Comparison of ENCODE assay signal across 1 cellular context in the genomic region with DNA sequence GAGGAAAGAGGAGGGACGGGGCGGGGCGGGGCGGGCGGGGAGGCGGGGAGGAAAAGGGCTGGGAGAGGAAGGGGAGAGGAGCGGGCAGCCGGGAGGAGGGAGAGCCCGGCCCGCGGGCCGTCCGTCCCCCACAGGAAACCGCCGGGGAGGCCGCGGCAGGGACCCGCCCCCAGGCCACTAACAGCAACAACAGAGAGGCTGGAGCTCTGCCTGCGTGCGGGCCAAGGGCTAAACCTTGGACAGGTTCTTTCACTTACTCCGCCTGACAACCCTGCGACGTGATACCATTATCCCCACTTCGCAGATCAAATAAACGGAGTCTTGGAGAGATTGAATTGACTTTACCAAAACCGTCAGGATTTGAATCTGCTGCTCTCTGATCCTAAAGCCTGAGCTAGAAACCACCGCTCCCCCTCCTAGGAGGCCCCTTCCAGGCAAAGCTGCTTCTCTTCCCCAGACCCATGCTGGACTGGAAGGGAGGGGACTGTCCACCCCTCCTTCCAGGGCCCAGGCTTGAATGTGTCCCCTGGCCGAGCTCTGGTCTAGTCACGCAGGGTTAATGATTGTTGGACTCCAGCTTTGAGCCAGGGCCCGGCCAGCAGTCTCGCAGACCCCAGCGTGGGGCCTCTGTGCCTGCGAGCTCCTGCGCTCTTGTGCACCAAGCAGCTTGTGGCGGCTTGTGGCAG.
TF ChIP-seq lines count a peak whose summit lies in the region.

TSS of gene EVA1B (minus strand) at position 10 of the 686 bp plus-strand sequence. CDS start 608 bp downstream, outside the sequence.

TF ChIP-seq in HepG2, 621 proteins besides CTCF, POLR2A, EP300 and RAD21 (continued from another document):
- TF ChIP-seq ZNF687 (CRISPR knock-in tag; IDR thresholded peaks at IDR 0.05) (peak; percentile 83), ZZZ3 (CRISPR knock-in tag; IDR thresholded peaks at IDR 0.05; ENCODE audit: borderline replicate concordance) (no peak), ZNF589 (CRISPR knock-in tag; conservative IDR thresholded peaks at IDR 0.05) (no peak), HMG20B (CRISPR knock-in tag; conservative IDR thresholded peaks at IDR 0.05) (no peak; the same call in 1 of the 2 replicates), KMT2B (CRISPR knock-in tag; IDR thresholded peaks at IDR 0.05) (peak; percentile 56), ZNF33A (CRISPR knock-in tag; IDR thresholded peaks at IDR 0.05; ENCODE audit: borderline replicate concordance) (no peak)
- TF ChIP-seq, protein P1, sequence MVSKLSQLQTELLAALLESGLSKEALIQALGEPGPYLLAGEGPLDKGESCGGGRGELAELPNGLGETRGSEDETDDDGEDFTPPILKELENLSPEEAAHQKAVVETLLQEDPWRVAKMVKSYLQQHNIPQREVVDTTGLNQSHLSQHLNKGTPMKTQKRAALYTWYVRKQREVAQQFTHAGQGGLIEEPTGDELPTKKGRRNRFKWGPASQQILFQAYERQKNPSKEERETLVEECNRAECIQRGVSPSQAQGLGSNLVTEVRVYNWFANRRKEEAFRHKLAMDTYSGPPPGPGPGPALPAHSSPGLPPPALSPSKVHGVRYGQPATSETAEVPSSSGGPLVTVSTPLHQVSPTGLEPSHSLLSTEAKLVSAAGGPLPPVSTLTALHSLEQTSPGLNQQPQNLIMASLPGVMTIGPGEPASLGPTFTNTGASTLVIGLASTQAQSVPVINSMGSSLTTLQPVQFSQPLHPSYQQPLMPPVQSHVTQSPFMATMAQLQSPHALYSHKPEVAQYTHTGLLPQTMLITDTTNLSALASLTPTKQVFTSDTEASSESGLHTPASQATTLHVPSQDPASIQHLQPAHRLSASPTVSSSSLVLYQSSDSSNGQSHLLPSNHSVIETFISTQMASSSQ (IDR thresholded peaks at IDR 0.05; ENCODE audit: low read depth) = peak; percentile 89
- TF ChIP-seq, protein P1 (CRISPR knock-in tag; IDR thresholded peaks at IDR 0.05; ENCODE audit: borderline replicate concordance) = peak; percentile 97
- TF ChIP-seq, protein P2, sequence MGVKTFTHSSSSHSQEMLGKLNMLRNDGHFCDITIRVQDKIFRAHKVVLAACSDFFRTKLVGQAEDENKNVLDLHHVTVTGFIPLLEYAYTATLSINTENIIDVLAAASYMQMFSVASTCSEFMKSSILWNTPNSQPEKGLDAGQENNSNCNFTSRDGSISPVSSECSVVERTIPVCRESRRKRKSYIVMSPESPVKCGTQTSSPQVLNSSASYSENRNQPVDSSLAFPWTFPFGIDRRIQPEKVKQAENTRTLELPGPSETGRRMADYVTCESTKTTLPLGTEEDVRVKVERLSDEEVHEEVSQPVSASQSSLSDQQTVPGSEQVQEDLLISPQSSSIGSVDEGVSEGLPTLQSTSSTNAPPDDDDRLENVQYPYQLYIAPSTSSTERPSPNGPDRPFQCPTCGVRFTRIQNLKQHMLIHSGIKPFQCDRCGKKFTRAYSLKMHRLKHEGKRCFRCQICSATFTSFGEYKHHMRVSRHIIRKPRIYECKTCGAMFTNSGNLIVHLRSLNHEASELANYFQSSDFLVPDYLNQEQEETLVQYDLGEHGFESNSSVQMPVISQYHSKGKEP (CRISPR knock-in tag; IDR thresholded peaks at IDR 0.05) = 0 out of 2 replicates have a peak, but pooled peaks have one; percentile 39
- TF ChIP-seq, protein P3, sequence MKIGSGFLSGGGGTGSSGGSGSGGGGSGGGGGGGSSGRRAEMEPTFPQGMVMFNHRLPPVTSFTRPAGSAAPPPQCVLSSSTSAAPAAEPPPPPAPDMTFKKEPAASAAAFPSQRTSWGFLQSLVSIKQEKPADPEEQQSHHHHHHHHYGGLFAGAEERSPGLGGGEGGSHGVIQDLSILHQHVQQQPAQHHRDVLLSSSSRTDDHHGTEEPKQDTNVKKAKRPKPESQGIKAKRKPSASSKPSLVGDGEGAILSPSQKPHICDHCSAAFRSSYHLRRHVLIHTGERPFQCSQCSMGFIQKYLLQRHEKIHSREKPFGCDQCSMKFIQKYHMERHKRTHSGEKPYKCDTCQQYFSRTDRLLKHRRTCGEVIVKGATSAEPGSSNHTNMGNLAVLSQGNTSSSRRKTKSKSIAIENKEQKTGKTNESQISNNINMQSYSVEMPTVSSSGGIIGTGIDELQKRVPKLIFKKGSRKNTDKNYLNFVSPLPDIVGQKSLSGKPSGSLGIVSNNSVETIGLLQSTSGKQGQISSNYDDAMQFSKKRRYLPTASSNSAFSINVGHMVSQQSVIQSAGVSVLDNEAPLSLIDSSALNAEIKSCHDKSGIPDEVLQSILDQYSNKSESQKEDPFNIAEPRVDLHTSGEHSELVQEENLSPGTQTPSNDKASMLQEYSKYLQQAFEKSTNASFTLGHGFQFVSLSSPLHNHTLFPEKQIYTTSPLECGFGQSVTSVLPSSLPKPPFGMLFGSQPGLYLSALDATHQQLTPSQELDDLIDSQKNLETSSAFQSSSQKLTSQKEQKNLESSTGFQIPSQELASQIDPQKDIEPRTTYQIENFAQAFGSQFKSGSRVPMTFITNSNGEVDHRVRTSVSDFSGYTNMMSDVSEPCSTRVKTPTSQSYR (CRISPR knock-in tag; IDR thresholded peaks at IDR 0.05; ENCODE audit: borderline replicate concordance) = no peak; the same call in 1 of the 2 replicates
